ENCODE assay signal across 34 cellular contexts in genomic region chr7:30927559-30927958, GRCh38. TPM values are rescaled to one million over a fixed set of nuclear protein-coding genes. Genes with fewer than 3 reads are reported as not detected.
"Had no signal": no experiment of that assay in that cellular context is flagged by ENCODE, and none has a peak within 500 bp of the region (broad histone marks: within the 10 kb centered on the region; RNA-seq: fewer than 3 reads in every experiment).

No MANE protein-coding gene starts in this region.

- FAIRE-seq: astrocyte had no signal

- H3K4me3 ChIP-seq: esophagus muscularis mucosa, heart left ventricle, left lung, lower lobe of right lung, mucosa of descending colon, ovary, prostate gland, smooth muscle cell, suprapubic skin, tibial artery had no signal

- H3K4me1 ChIP-seq: foreskin keratinocyte, left lung, prostate gland, suprapubic skin, tibial artery had no signal

- H3K27ac ChIP-seq: brain microvascular endothelial cell, esophagus muscularis mucosa, foreskin keratinocyte, heart left ventricle, left lung, lower lobe of right lung, neutrophil, ovary, prostate gland, suprapubic skin, tibial artery, WERI-Rb-1 had no signal

- H3K27me3 ChIP-seq: brain microvascular endothelial cell, esophagus muscularis mucosa, heart left ventricle, left lung, neutrophil, ovary, suprapubic skin, tibial artery had no signal

- ATAC-seq: activated CD4-positive, CD25-positive, alpha-beta regulatory T cell treated with anti-CD3 and anti-CD28 coated beads, Interleukin-2, amount 50 U/mL, for 24 hours; foreskin keratinocyte; heart left ventricle; left lung; lower lobe of right lung; mucosa of descending colon had no signal

- H3K27ac Mint-ChIP-seq: activated T-helper 1 cell treated with anti-CD3 and anti-CD28 coated beads, Interleukin-12 subunit alpha, Interleukin-12 subunit beta, Interleukin-2, Interleukin-4 antibody, amounts not matched to agents 30 ng/mL and 10 ng/mL and 1 ng/mL, durations not matched to agents 14 hours and 24 hours and 36 hours; nephron progenitor cell; T-helper 1 cell treated with Interleukin-12 subunit alpha and Interleukin-12 subunit beta and Interleukin-4 antibody, amounts not matched to agents 30 μg/mL and 1 μg/mL, for 36 hours had no signal

- H3K9me3 Mint-ChIP-seq: activated T-helper 1 cell treated with anti-CD3 and anti-CD28 coated beads, Interleukin-12 subunit alpha, Interleukin-12 subunit beta, Interleukin-2, Interleukin-4 antibody, amounts not matched to agents 30 ng/mL and 10 ng/mL and 1 ng/mL, durations not matched to agents 14 hours and 24 hours and 36 hours had no signal

- H3K36me3 ChIP-seq: brain microvascular endothelial cell, neutrophil, ovary, prostate gland, WERI-Rb-1 had no signal

- H3K9me3 ChIP-seq: lower lobe of right lung, mucosa of descending colon, neutrophil, ovary, prostate gland, suprapubic skin had no signal

- DNase-seq: activated CD4-positive, alpha-beta T cell treated with anti-CD3 and anti-CD28 coated beads for 48 hours; activated CD4-positive, alpha-beta T cell treated with anti-CD3 and anti-CD28 coated beads, Interleukin-2, amount 50 U/mL, for 48 hours; activated T-cell treated with anti-CD3 and anti-CD28 coated beads, Interleukin-2, amount 50 U/mL, for 1 hour; amniotic stem cell; brain microvascular endothelial cell; foreskin keratinocyte; hypothalamus; mesendoderm; nephron progenitor cell; retina; stimulated activated CD4-positive, alpha-beta T cell treated with anti-CD3 and anti-CD28 coated beads, Interleukin-15, amount 100 ng/mL, for 24 hours; stimulated activated naive CD4-positive, alpha-beta T cell; T-helper 9 cell; WERI-Rb-1 had no signal

- H3K4me3 Mint-ChIP-seq: activated T-helper 1 cell treated with anti-CD3 and anti-CD28 coated beads, Interleukin-12 subunit alpha, Interleukin-12 subunit beta, Interleukin-2, Interleukin-4 antibody, amounts not matched to agents 30 ng/mL and 10 ng/mL and 1 ng/mL, durations not matched to agents 14 hours and 24 hours and 36 hours; nephron progenitor cell; T-helper 1 cell treated with Interleukin-12 subunit alpha and Interleukin-12 subunit beta and Interleukin-4 antibody, amounts not matched to agents 30 μg/mL and 1 μg/mL, for 36 hours had no signal

RNA-seq across cellular contexts. Expression of gene AQP1, which starts 15.9 kb away (rescaled TPM):
- total RNA-seq: foreskin keratinocyte had no signal

RNA-seq across cellular contexts. Expression of gene GHRHR, which starts 36.2 kb away (rescaled TPM):
- total RNA-seq: activated CD8-positive, alpha-beta memory T cell treated with anti-CD3 and anti-CD28 coated beads for 36 hours; activated T-helper 1 cell treated with anti-CD3 and anti-CD28 coated beads, Interleukin-12 subunit alpha, Interleukin-12 subunit beta, Interleukin-2, Interleukin-4 antibody, amounts not matched to agents 30 ng/mL and 10 ng/mL and 1 ng/mL, durations not matched to agents 14 hours and 24 hours and 36 hours; astrocyte; cardiac septum; chondrocyte; esophagus muscularis mucosa; foreskin keratinocyte; heart left ventricle; left lung; lower lobe of right lung; mucosa of descending colon; myocyte; ovary; smooth muscle cell; ureter had no signal
- polyA plus RNA-seq: foreskin keratinocyte, heart left ventricle, ovary, smooth muscle cell had no signal
